16 cellular contexts compared by ENCODE assay signal in the genomic region with DNA sequence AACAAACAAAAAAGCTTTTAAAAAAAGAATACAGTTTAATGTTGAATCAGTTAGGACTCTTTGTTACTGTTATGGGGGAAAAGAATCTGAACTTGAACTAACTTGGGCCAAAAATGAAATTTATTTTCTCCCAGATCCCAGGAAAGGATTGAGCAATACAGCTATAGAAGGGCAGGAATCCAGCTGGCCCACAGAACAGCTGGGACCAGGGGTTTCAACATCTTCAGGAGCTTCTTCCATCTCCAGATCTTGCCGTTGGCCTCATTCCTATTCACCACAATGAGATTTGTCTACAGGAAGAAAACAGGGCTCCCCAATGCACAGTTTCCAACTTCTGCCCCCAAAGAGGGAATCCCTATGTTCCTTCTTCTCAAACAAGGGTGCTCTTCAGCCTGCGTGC. TPM values are rescaled to one million over a fixed set of nuclear protein-coding genes. Genes with fewer than 3 reads are reported as not detected.
DNase-seq lines count a peak whose midpoint lies in the region; ATAC-seq and TF ChIP-seq lines count a peak whose summit lies in the region.
"Had no signal": no experiment of that assay in that cellular context is flagged by ENCODE, and none has a peak within 500 bp of the region (broad histone marks: within the 10 kb centered on the region; RNA-seq: fewer than 3 reads in every experiment).

No MANE protein-coding gene starts in this region.

- H3K36me3 ChIP-seq in GM23338 (ENCODE audit: insufficient read depth) (no peaks in the 10 kb centered on the region), endodermal cell (ENCODE audit: control insufficient read depth, insufficient read depth, low read length) (no peaks in the 10 kb centered on the region), tibial artery (no peaks in the 10 kb centered on the region)
- H3K36me3 ChIP-seq: neutrophil had no signal

- 91 to 100% methylated on average over 2 of the region's 2 CpGs for WGBS in endodermal cell (ENCODE audit: insufficient coverage in 1 of 2, insufficient read length in 1 of 2), 2 experiments

- no peak overlapping the region for H3K9ac ChIP-seq in endodermal cell (ENCODE audit: extremely low read depth, low read length, poor library complexity, severe bottlenecking)

- H3K27me3 ChIP-seq in GM23338 (ENCODE audit: insufficient read depth), result no peaks in the 10 kb centered on the region
- H3K27me3 ChIP-seq in endodermal cell (ENCODE audit: control insufficient read depth, insufficient read depth, low read length, poor library complexity, severe bottlenecking), result no peaks in the 10 kb centered on the region
- peaks cover 0 to 3% of the 10 kb centered on the region in 2 donors for H3K27me3 ChIP-seq in tibial artery
- H3K27me3 ChIP-seq: neutrophil had no signal

- no peaks in the 10 kb centered on the region for H3K79me2 ChIP-seq in GM23338 (replicated peaks; ENCODE audit: insufficient read depth)

- no peak for DNase-seq in GM23338 (ENCODE audit: low spot score)
- DNase-seq in endodermal cell, result peak; percentile 13
- DNase-seq in iris pigment epithelial cell (ENCODE audit: low read depth), result peak; percentile 71
- peak; percentile 75 to 78 for DNase-seq in tibial artery
- no peak for DNase-seq in SHP77 treated with DMSO at 0.1 percent for 48 hours (lab: John Stamatoyannopoulos, UW)
- DNase-seq in NCI-H1694 treated with DMSO at 0.1 percent for 48 hours (lab: John Stamatoyannopoulos, UW), result no peak
- DNase-seq: DMS79 treated with DMSO at 0.1 percent for 48 hours; foreskin keratinocyte; NCI-H187 treated with DMSO at 0.1 percent for 48 hours; stimulated activated naive CD8-positive, alpha-beta T cell treated with anti-CD3 and anti-CD28 coated beads, Interleukin-15, amount 100 ng/mL, for 72 hours had no signal

- H3K4me3 ChIP-seq in GM23338 (no peak overlapping the region), endodermal cell (ENCODE audit: low read length) (no peak overlapping the region), tibial artery (no peak overlapping the region)

- no peak for TF ChIP-seq CTCF in GM23338 (conservative IDR thresholded peaks at IDR 0.05; ENCODE audit: low read depth in 2 of 2)
- TF ChIP-seq CTCF in endodermal cell (conservative IDR thresholded peaks at IDR 0.05), result no peak
- no peak for TF ChIP-seq CTCF in tibial artery (IDR thresholded peaks at IDR 0.05)

- H4K20me1 ChIP-seq in GM23338 (replicated peaks; ENCODE audit: insufficient read depth), result no peaks in the 10 kb centered on the region

- H2AFZ ChIP-seq in GM23338, result peak overlapping the region; percentile 47; the same call in 1 of the 2 replicates

- H3K9me3 ChIP-seq in endodermal cell (ENCODE audit: control insufficient read depth, low read length), result peaks cover 6% of the 10 kb centered on the region
- no peaks in the 10 kb centered on the region for H3K9me3 ChIP-seq in tibial artery
- H3K9me3 ChIP-seq: neutrophil had no signal

- H3K9me2 ChIP-seq in GM23338 (ENCODE audit: insufficient read depth), result no peaks in the 10 kb centered on the region

- H3K9me3 Mint-ChIP-seq in GM23338 (no peaks in the 10 kb centered on the region), endodermal cell (peaks cover 2% of the 10 kb centered on the region)
- H3K9me3 Mint-ChIP-seq: activated T-helper 17 cell treated with anti-CD3 and anti-CD28 coated beads, Interleukin-2, amount 50 U/mL, for 72 hours; dendritic cell treated with granulocyte-macrophage colony-stimulating factor and Interleukin-4, amounts not matched to agents 40 ng/mL and 50 ng/mL, for 4 days; stimulated activated naive CD8-positive, alpha-beta T cell treated with anti-CD3 and anti-CD28 coated beads, Interleukin-15, amount 100 ng/mL, for 72 hours; T-helper 2 cell treated with Interferon-gamma antibody and Interleukin-4, amounts not matched to agents 5 μg/mL and 100 μg/mL, for 36 hours had no signal

- no peaks in the 10 kb centered on the region for H3F3A ChIP-seq in GM23338 (replicated peaks; ENCODE audit: low read depth)

- H3K4me3 Mint-ChIP-seq in GM23338 (no peak overlapping the region), endodermal cell (no peak overlapping the region)
- H3K4me3 Mint-ChIP-seq: activated T-helper 17 cell treated with anti-CD3 and anti-CD28 coated beads, Interleukin-2, amount 50 U/mL, for 72 hours; dendritic cell treated with granulocyte-macrophage colony-stimulating factor and Interleukin-4, amounts not matched to agents 40 ng/mL and 50 ng/mL, for 4 days; stimulated activated naive CD8-positive, alpha-beta T cell treated with anti-CD3 and anti-CD28 coated beads, Interleukin-15, amount 100 ng/mL, for 72 hours; T-helper 2 cell treated with Interferon-gamma antibody and Interleukin-4, amounts not matched to agents 5 μg/mL and 100 μg/mL, for 36 hours had no signal

- ATAC-seq in GM23338 (no peak), GM19324 (IDR thresholded peaks at IDR 0.05; ENCODE audit: low FRiP score, unreplicated experiment) (no peak)
- ATAC-seq: activated T-helper 17 cell treated with anti-CD3 and anti-CD28 coated beads, Interleukin-2, amount 50 U/mL, for 72 hours; foreskin keratinocyte; stimulated activated naive CD8-positive, alpha-beta T cell treated with anti-CD3 and anti-CD28 coated beads, Interleukin-15, amount 100 ng/mL, for 72 hours had no signal

- H3K4me2 ChIP-seq in GM23338, result no peak overlapping the region

- H3K27ac ChIP-seq in GM23338 (ENCODE audit: low read depth) (no peak overlapping the region), endodermal cell (ENCODE audit: low read depth, low read length) (no peak overlapping the region), tibial artery (no peak overlapping the region)
- H3K27ac ChIP-seq: foreskin keratinocyte, HL-60, neutrophil had no signal

- H3K27ac Mint-ChIP-seq in GM23338 (no peak overlapping the region), endodermal cell (no peak overlapping the region)
- H3K27ac Mint-ChIP-seq: activated T-helper 17 cell treated with anti-CD3 and anti-CD28 coated beads, Interleukin-2, amount 50 U/mL, for 72 hours; dendritic cell treated with granulocyte-macrophage colony-stimulating factor and Interleukin-4, amounts not matched to agents 40 ng/mL and 50 ng/mL, for 4 days; stimulated activated naive CD8-positive, alpha-beta T cell treated with anti-CD3 and anti-CD28 coated beads, Interleukin-15, amount 100 ng/mL, for 72 hours; T-helper 2 cell treated with Interferon-gamma antibody and Interleukin-4, amounts not matched to agents 5 μg/mL and 100 μg/mL, for 36 hours had no signal

- H3K36me3 Mint-ChIP-seq in GM23338 (ENCODE audit: low read depth), result no peaks in the 10 kb centered on the region
- H3K36me3 Mint-ChIP-seq in endodermal cell (ENCODE audit: low read depth), result no peaks in the 10 kb centered on the region

- H3K4me1 Mint-ChIP-seq in GM23338 (no peaks in the 10 kb centered on the region), endodermal cell (no peaks in the 10 kb centered on the region)
- H3K4me1 Mint-ChIP-seq: activated T-helper 17 cell treated with anti-CD3 and anti-CD28 coated beads, Interleukin-2, amount 50 U/mL, for 72 hours; stimulated activated naive CD8-positive, alpha-beta T cell treated with anti-CD3 and anti-CD28 coated beads, Interleukin-15, amount 100 ng/mL, for 72 hours had no signal

- H3K27me3 Mint-ChIP-seq in GM23338 (ENCODE audit: insufficient read depth, low read depth, poor library complexity), result no peaks in the 10 kb centered on the region
- no peaks in the 10 kb centered on the region for H3K27me3 Mint-ChIP-seq in endodermal cell (ENCODE audit: insufficient read depth)
- H3K27me3 Mint-ChIP-seq: dendritic cell treated with granulocyte-macrophage colony-stimulating factor and Interleukin-4, amounts not matched to agents 40 ng/mL and 50 ng/mL, for 4 days had no signal

- H3K4me1 ChIP-seq in GM23338 (ENCODE audit: insufficient read depth) (no peaks in the 10 kb centered on the region), endodermal cell (ENCODE audit: control insufficient read depth, insufficient read depth, low read length) (no peaks in the 10 kb centered on the region), tibial artery (peaks cover 0 to 12% (median 0%) of the 10 kb centered on the region in 4 donors)
- H3K4me1 ChIP-seq: foreskin keratinocyte had no signal

- intact Hi-C loops in tibial artery (cut with DNase I; ENCODE audit: low total_unique reads), result no loop called here

TF ChIP-seq in GM23338, 12 proteins besides CTCF, POLR2A, EP300 and RAD21 (continues in another document):
- no peak for TF ChIP-seq EZH2 (IDR thresholded peaks at IDR 0.05; ENCODE audit: low read depth, unreplicated experiment)

RNA-seq across cellular contexts. Expression of gene AKAP12, which starts 43.2 kb away (rescaled TPM):
- total RNA-seq in GM23338 (2014; rRNA removed; shearing (Covaris generic)), result 80.2 and 90.1 TPM in 2 replicates
- 120 and 137 TPM in 2 replicates for polyA plus RNA-seq in GM23338 (2016; fragmentation: Nextera tagmentation; extraction: Ambion mirVana)
- 10 to 100 TPM; 27.3 to 33.3 TPM for total RNA-seq in endodermal cell
- 45.6 TPM for polyA plus RNA-seq in endodermal cell (2013, experiment 1 of 2)
- polyA plus RNA-seq in endodermal cell (2013, experiment 2 of 2), result 52.5 TPM

Comparison
In these comparisons a context has a peak if more than half of its experiments do, and no peak if none do; other contexts are left out.
1. DNase-seq: peak in endodermal cell (single experiment), iris pigment epithelial cell (single experiment) and tibial artery (2 of 2); none in GM23338 (single experiment), SHP77 treated with DMSO at 0.1 percent for 48 hours (single experiment) and NCI-H1694 treated with DMSO at 0.1 percent for 48 hours (single experiment).